19 cellular contexts compared by ENCODE assay signal in the genomic region with DNA sequence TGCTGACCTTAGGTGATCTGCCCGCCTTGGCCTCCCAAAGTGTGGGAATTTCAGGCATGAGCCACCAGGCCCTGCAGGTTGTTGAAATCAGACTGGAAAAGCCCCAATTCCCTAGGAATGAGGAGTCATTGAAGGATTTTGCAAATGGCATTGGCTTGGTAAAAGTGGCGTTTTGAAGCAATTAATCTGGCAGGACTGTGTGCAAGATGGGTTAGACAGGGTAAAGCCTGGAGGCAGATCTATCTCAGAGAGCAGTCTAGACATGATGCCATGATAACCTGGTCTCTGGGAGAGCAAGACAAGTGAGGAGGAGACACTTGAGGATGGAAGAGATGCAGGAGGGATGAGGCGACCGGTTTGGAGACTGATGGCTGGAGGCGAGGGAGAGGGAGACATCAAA.
"Had no signal": no experiment of that assay in that cellular context is flagged by ENCODE, and none has a peak within 500 bp of the region (broad histone marks: within the 10 kb centered on the region; RNA-seq: fewer than 3 reads in every experiment).

No MANE protein-coding gene starts in this region.

- H3K36me3 ChIP-seq: SJSA1 had no signal

- DNase-seq: Kasumi-1, MM.1S, NCI-H1092 treated with DMSO at 0.1 percent for 48 hours, NCI-H1436, NCI-H187, NCI-H2029, NCI-H2081 treated with DMSO at 0.1 percent for 48 hours, NCI-H2171, NCI-H226, NCI-H446, NCI-H510A, NCI-H524 treated with DMSO at 0.1 percent for 48 hours, NCI-H774, Right ventricle myocardium superior, RPMI8226, SIG-M5 had no signal

- H3K4me3 ChIP-seq: SJSA1, SK-N-MC had no signal

- H3K27ac ChIP-seq: KMS-11, SJSA1, SK-N-MC had no signal

- H3K27me3 ChIP-seq: SJSA1 had no signal

- H3K9me3 ChIP-seq: SJSA1 had no signal

- H3K4me2 ChIP-seq: KMS-11 had no signal

- H3K9ac ChIP-seq: KMS-11 had no signal
